11 cellular contexts compared by ENCODE assay signal in the genomic region with DNA sequence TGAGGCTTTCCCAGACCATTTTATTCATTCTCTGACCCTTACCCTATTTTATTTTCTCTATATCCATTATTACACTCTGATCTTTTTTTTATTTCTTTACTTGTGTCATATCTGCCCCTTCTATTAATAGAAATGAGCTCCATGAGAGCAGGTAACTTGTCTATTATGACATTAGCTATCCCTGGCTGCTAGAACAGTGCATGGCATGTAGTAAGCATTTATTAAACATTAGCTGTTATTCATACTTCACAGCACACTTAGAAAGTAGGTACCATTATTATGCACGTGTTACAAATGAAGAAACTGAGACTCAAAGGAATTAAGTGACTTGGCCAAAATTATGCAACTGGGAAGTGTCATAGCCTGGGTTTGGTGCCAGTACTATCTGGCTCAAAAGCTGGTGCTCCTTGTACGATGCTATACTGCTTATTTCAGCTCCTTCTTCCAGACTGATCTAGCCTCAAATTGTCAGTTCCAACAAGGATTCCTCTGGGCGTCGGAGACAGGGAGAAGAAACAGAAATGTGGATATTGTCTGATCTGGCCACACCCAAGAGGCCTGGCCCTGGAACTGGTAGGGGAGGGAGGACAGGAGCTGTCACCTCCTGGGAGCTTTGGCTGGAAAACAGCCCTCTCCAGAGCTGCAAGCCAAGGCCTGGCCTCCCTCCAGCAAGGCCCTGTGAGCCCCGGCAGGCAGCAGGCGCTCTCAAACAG. TPM values are rescaled to one million over a fixed set of nuclear protein-coding genes. Genes with fewer than 3 reads are reported as not detected.
DNase-seq lines count a peak whose midpoint lies in the region; ATAC-seq and TF ChIP-seq lines count a peak whose summit lies in the region.
"Had no signal": no experiment of that assay in that cellular context is flagged by ENCODE, and none has a peak within 500 bp of the region (broad histone marks: within the 10 kb centered on the region; RNA-seq: fewer than 3 reads in every experiment).

No MANE protein-coding gene starts in this region.

- no peak for TF ChIP-seq CTCF in coronary artery (IDR thresholded peaks at IDR 0.05)

- ATAC-seq in GM21528 (IDR thresholded peaks at IDR 0.05; ENCODE audit: low FRiP score, unreplicated experiment) (no peak), HG03565 (IDR thresholded peaks at IDR 0.05; ENCODE audit: unreplicated experiment) (no peak), HG03378 (IDR thresholded peaks at IDR 0.05; ENCODE audit: unreplicated experiment) (no peak)

- H3K4me3 ChIP-seq in coronary artery = no peak overlapping the region

- H3K27ac ChIP-seq in coronary artery = peak overlapping the region in 1 of 2 donors; percentile 53

- peak; percentile 23 for DNase-seq in NCI-H2196 (lab: John Stamatoyannopoulos, UW; ENCODE audit: unreplicated experiment)
- DNase-seq in NCI-H2196 treated with DMSO at 0.1 percent for 48 hours (lab: John Stamatoyannopoulos, UW; ENCODE audit: unreplicated experiment) = no peak
- DNase-seq in coronary artery (ENCODE audit: low spot score) = peak; percentile 73
- DNase-seq in midbrain (lab: John Stamatoyannopoulos, UW) = peak; percentile 50
- peak; percentile 76 for DNase-seq in ureter (ENCODE audit: low spot score)
- DNase-seq: 8988T, NCI-H2171 had no signal

RNA-seq across cellular contexts. Expression of gene NIPAL4, which starts 10.8 kb away (rescaled TPM):
- total RNA-seq in ureter = 49.8 TPM
- total RNA-seq: mesenteric fat pad had no signal
